30 cellular contexts compared by ENCODE assay signal in the genomic region with DNA sequence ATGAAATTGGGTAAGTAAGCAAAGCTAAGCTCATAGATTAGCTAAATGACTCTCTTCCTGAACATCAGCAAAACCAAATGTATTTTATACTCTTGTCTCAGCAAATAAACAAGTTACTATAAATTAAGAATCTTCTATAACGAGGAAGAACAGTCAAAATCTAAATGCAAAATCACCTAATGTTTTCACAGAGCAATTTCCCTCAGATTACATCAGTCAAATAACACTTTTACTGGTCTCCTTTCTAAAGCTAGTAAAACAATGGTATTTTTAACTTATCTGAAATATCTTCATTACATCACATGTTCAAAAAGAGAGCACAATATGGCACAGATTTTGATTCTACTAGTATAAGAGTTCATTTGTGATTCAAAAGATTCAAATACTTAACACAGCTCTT. TPM values are rescaled to one million over a fixed set of nuclear protein-coding genes. Genes with fewer than 3 reads are reported as not detected.
"Had no signal": no experiment of that assay in that cellular context is flagged by ENCODE, and none has a peak within 500 bp of the region (broad histone marks: within the 10 kb centered on the region; RNA-seq: fewer than 3 reads in every experiment).

No MANE protein-coding gene starts in this region.

- DNase-seq: effector CD8-positive, alpha-beta T cell; endodermal cell; left cardiac atrium; left lung; mesenchymal stem cell; mucosa of descending colon; naive B cell; pancreas; right lobe of liver; small intestine; stimulated activated CD4-positive, alpha-beta T cell treated with anti-CD3 and anti-CD28 coated beads, Interleukin-15, amount 100 ng/mL, for 24 hours; stimulated activated CD4-positive, alpha-beta T cell treated with anti-CD3 and anti-CD28 coated beads, Interleukin-2, amount 100 ng/mL, for 48 hours; stimulated activated naive CD4-positive, alpha-beta T cell; stimulated activated naive CD8-positive, alpha-beta T cell treated with anti-CD3 and anti-CD28 coated beads, Interleukin-15, amount 100 ng/mL, for 72 hours; thyroid gland; trophoblast cell had no signal

- H3K9me3 ChIP-seq: left lung, mucosa of descending colon, neutrophil, pancreas, right lobe of liver, thyroid gland, vagina had no signal

- H3K36me3 ChIP-seq: left lung, neutrophil, pancreas, right lobe of liver, thyroid gland had no signal

- H3K9me3 Mint-ChIP-seq: dendritic cell treated with granulocyte-macrophage colony-stimulating factor and Interleukin-4, amounts not matched to agents 40 ng/mL and 50 ng/mL, for 4 days; endodermal cell; natural killer cell treated with Interleukin-12 subunit alpha and Interleukin-12 subunit beta and Interleukin-15 and Interleukin-18, amount 100 ng/mL, for 72 hours; neural crest cell; stimulated activated naive CD8-positive, alpha-beta T cell treated with anti-CD3 and anti-CD28 coated beads, Interleukin-15, amount 100 ng/mL, for 72 hours had no signal

- ATAC-seq: esophagus mucosa; left cardiac atrium; left lung; mucosa of descending colon; natural killer cell treated with Interleukin-12 subunit alpha and Interleukin-12 subunit beta and Interleukin-15 and Interleukin-18, amount 100 ng/mL, for 72 hours; pancreas; right lobe of liver; stimulated activated naive CD8-positive, alpha-beta T cell treated with anti-CD3 and anti-CD28 coated beads, Interleukin-15, amount 100 ng/mL, for 72 hours had no signal

- H3K4me3 Mint-ChIP-seq: dendritic cell treated with granulocyte-macrophage colony-stimulating factor and Interleukin-4, amounts not matched to agents 40 ng/mL and 50 ng/mL, for 4 days; endodermal cell; mesothelial cell of epicardium; naive B cell; natural killer cell treated with Interleukin-12 subunit alpha and Interleukin-12 subunit beta and Interleukin-15 and Interleukin-18, amount 100 ng/mL, for 72 hours; neural crest cell; stimulated activated naive CD8-positive, alpha-beta T cell treated with anti-CD3 and anti-CD28 coated beads, Interleukin-15, amount 100 ng/mL, for 72 hours had no signal

- H3K4me3 ChIP-seq: left lung, mucosa of descending colon, pancreas, right lobe of liver, thyroid gland, vagina had no signal

- H3K4me1 ChIP-seq: left lung, pancreas, right lobe of liver, thyroid gland had no signal

- H3K4me1 Mint-ChIP-seq: endodermal cell; neural crest cell; stimulated activated naive CD8-positive, alpha-beta T cell treated with anti-CD3 and anti-CD28 coated beads, Interleukin-15, amount 100 ng/mL, for 72 hours had no signal

- H3K27me3 ChIP-seq: left lung, neutrophil, pancreas, right lobe of liver, thyroid gland, vagina had no signal

- H3K27me3 Mint-ChIP-seq: dendritic cell treated with granulocyte-macrophage colony-stimulating factor and Interleukin-4, amounts not matched to agents 40 ng/mL and 50 ng/mL, for 4 days; naive B cell; natural killer cell treated with Interleukin-12 subunit alpha and Interleukin-12 subunit beta and Interleukin-15 and Interleukin-18, amount 100 ng/mL, for 72 hours; stimulated activated naive CD8-positive, alpha-beta T cell treated with anti-CD3 and anti-CD28 coated beads, Interleukin-15, amount 100 ng/mL, for 72 hours had no signal

- FAIRE-seq: small intestine had no signal

- H3K27ac Mint-ChIP-seq: dendritic cell treated with granulocyte-macrophage colony-stimulating factor and Interleukin-4, amounts not matched to agents 40 ng/mL and 50 ng/mL, for 4 days; endodermal cell; mesothelial cell of epicardium; natural killer cell treated with Interleukin-12 subunit alpha and Interleukin-12 subunit beta and Interleukin-15 and Interleukin-18, amount 100 ng/mL, for 72 hours; stimulated activated naive CD8-positive, alpha-beta T cell treated with anti-CD3 and anti-CD28 coated beads, Interleukin-15, amount 100 ng/mL, for 72 hours had no signal

- H3K27ac ChIP-seq: epithelial cell of prostate, left lung, neutrophil, pancreas, right lobe of liver, thyroid gland, vagina had no signal

RNA-seq across cellular contexts. Expression of a gene that starts 16.5 kb away (rescaled TPM):
- total RNA-seq: endodermal cell; esophagus mucosa; kidney epithelial cell; left lung; lower leg skin; lung microvascular endothelial cell; mesothelial cell of epicardium; natural killer cell treated with Interleukin-12 subunit alpha and Interleukin-12 subunit beta and Interleukin-15 and Interleukin-18, amount 100 ng/mL, for 72 hours; omental fat pad; pancreas; posterior vena cava; right lobe of liver; thyroid gland; ureter had no signal
